21 cellular contexts compared by ENCODE assay signal in the genomic region with DNA sequence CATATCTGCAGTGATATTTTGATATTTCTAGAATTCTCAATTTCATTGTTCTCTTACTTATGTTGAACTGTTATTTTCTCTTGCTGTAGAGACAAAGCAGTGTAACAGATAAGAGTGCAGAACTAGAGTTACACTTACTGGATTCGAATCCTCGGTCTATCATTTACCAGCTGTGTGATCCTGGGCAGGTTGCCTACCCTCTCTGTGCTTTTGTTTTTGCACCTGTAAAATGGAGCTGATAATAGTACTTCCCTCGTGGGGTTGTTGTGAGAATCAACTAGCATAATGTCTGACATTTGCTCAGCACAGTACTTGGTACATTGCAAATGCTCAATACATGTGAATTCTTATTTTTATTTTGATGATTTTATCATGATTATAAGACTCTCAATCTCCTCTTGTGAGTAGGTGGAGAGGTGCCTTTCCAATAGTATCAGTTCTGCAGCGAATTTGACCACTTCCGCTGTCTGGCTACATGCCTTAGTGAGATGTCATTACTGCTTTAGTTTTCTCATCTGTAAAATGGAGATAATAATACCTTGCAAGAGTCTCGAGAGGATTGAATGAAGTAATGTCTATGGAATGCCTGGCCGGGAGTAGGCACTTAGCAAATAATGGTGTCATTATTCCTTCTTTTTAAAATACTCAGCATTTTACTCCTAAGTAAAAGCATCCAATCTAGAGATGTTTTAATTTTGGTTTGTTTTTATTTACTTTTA.
"Had no signal": no experiment of that assay in that cellular context is flagged by ENCODE, and none has a peak within 500 bp of the region (broad histone marks: within the 10 kb centered on the region; RNA-seq: fewer than 3 reads in every experiment).

No MANE protein-coding gene starts in this region.

- H3K9me3 ChIP-seq: body of pancreas, pancreas, thyroid gland had no signal

- H3K36me3 ChIP-seq: pancreas, thyroid gland had no signal

- FAIRE-seq: pancreas had no signal

- ATAC-seq: activated CD8-positive, alpha-beta T cell treated with anti-CD3 and anti-CD28 coated beads, Interleukin-2, amount 10 ng/mL, durations not matched to agents 7 days and 5 days; activated naive CD8-positive, alpha-beta T cell treated with anti-CD3 and anti-CD28 coated beads, Interleukin-2, amount 50 U/mL, for 24 hours; body of pancreas; left cardiac atrium; pancreas; right cardiac atrium had no signal

- H3K4me1 ChIP-seq: body of pancreas, pancreas, thyroid gland had no signal

- H3K27ac ChIP-seq: body of pancreas, pancreas, thyroid gland, VCaP had no signal

- H3K4me3 ChIP-seq: body of pancreas, pancreas, thyroid gland had no signal

- H3K27me3 ChIP-seq: body of pancreas, pancreas, thyroid gland had no signal

- DNase-seq: activated CD4-positive, alpha-beta T cell treated with anti-CD3 and anti-CD28 coated beads, Interleukin-2, amount 10 ng/mL, durations not matched to agents 7 days and 5 days; activated CD4-positive, CD25-positive, alpha-beta regulatory T cell treated with anti-CD3 and anti-CD28 coated beads, Interleukin-2, amount 50 U/mL, for 72 hours; activated CD8-positive, alpha-beta T cell treated with anti-CD3 and anti-CD28 coated beads, Interleukin-2, amount 10 ng/mL, durations not matched to agents 7 days and 5 days; activated gamma-delta T cell; activated naive CD4-positive, alpha-beta T cell treated with anti-CD3 and anti-CD28 coated beads, Interleukin-2, amount 50 U/mL, for 16 hours; activated naive CD8-positive, alpha-beta T cell treated with anti-CD3 and anti-CD28 coated beads, Interleukin-2, amount 50 U/mL, for 24 hours; body of pancreas; caudate nucleus; dermis blood vessel endothelial cell; effector CD8-positive, alpha-beta T cell; foreskin melanocyte; hippocampal formation; left cardiac atrium; nephron progenitor cell; pancreas; right cardiac atrium; stimulated activated CD4-positive, alpha-beta T cell treated with anti-CD3 and anti-CD28 coated beads, Interleukin-12 subunit alpha, Interleukin-12 subunit beta, amount 100 ng/mL, for 4 hours; substantia nigra; T-helper 2 cell; thyroid gland had no signal
